Comparison of ENCODE assay signal across 9 cellular contexts in genomic region chr17:8997994-8998628, GRCh38. TPM values are rescaled to one million over a fixed set of nuclear protein-coding genes. Genes with fewer than 3 reads are reported as not detected.
A peak's percentile ranks its signal among the peaks of the same experiment; 100 is the strongest.
DNase-seq lines count a peak whose midpoint lies in the region; ATAC-seq, FAIRE-seq and TF ChIP-seq lines count a peak whose summit lies in the region.
"Had no signal": no experiment of that assay in that cellular context is flagged by ENCODE, and none has a peak within 500 bp of the region (broad histone marks: within the 10 kb centered on the region; RNA-seq: fewer than 3 reads in every experiment).

No MANE protein-coding gene starts in this region.

- FAIRE-seq in RCC 7860 (lab: Jason Lieb, UNC) = no peak

- no peak overlapping the region for H3K4me3 Mint-ChIP-seq in HFFc6

- no peak overlapping the region for H3K27ac ChIP-seq in psoas muscle

- peaks cover 1% of the 10 kb centered on the region for H3K27me3 Mint-ChIP-seq in HFFc6 (ENCODE audit: insufficient read depth)

- DNase-seq in DMS 273 (lab: John Stamatoyannopoulos, UW; ENCODE audit: unreplicated experiment) (peak; percentile 81), HFFc6 (peak; percentile 6), RCC 7860 (ENCODE audit: low spot score) (peak; percentile 25), fibroblast of villous mesenchyme (ENCODE audit: low read depth) (peak; percentile 44), psoas muscle (peak; percentile 44 to 64)
- peak; percentile 86 for DNase-seq in activated T-cell treated with anti-CD3 and anti-CD28 coated beads, Interleukin-2, amount 50 U/mL, for 48 hours

- no peaks in the 10 kb centered on the region for H3K9me3 ChIP-seq in psoas muscle

- no peak overlapping the region for H3K27ac Mint-ChIP-seq in HFFc6

- H3K27me3 ChIP-seq in psoas muscle (ENCODE audit: insufficient read depth in 3 of 3, low read length in 2 of 3) = peaks cover 0 to 28% (median 6%) of the 10 kb centered on the region in 3 donors

- H3K36me3 ChIP-seq in psoas muscle (ENCODE audit: insufficient read depth in 1 of 2, low read depth in 1 of 2) = no peaks in the 10 kb centered on the region

- ATAC-seq in psoas muscle (no peak), GM18870 (IDR thresholded peaks at IDR 0.05; ENCODE audit: unreplicated experiment) (no peak), HG03159 (IDR thresholded peaks at IDR 0.05; ENCODE audit: unreplicated experiment) (no peak)

- H3K9me3 Mint-ChIP-seq in HFFc6 = peaks cover 4% of the 10 kb centered on the region; the same call in 1 of the 2 replicates

- H3K4me3 ChIP-seq in fibroblast of villous mesenchyme (ENCODE audit: low read depth, low read length) (no peak overlapping the region), psoas muscle (no peak overlapping the region)

- no peaks in the 10 kb centered on the region for H3K36me3 Mint-ChIP-seq in HFFc6 (ENCODE audit: low read depth)

- intact Hi-C loops in psoas muscle (cut with DNase I) = no loop called here

- no peaks in the 10 kb centered on the region for H3K4me1 Mint-ChIP-seq in HFFc6 (ENCODE audit: low read depth)

- WGBS in psoas muscle, 3 donors = 10 to 19% (median 16%) methylated on average over 9 of the region's 9 CpGs

- H3K4me1 ChIP-seq in psoas muscle = no peaks in the 10 kb centered on the region

- TF ChIP-seq CTCF in HFFc6 (IDR thresholded peaks at IDR 0.05) (peak; percentile 88), fibroblast of villous mesenchyme (IDR thresholded peaks at IDR 0.05; ENCODE audit: insufficient read depth, low read depth, low read length) (peak; percentile 93), psoas muscle (IDR thresholded peaks at IDR 0.05) (peak; percentile 57)

RNA-seq across cellular contexts. Expression of gene NTN1, which starts 23.2 kb away (rescaled TPM):
- total RNA-seq in HFFc6 (2021; fragmentation: NEBNext Ultra II Directional; extraction: Animal tissue kit (Norgen Biotek cat#: 25700)) = not detected
- total RNA-seq in fibroblast of villous mesenchyme = under 0.01 TPM in 2 replicates
- 1 to 10 TPM in 3 of 4 donors, under 1 TPM in 1; 0.67 to 2.1 (median 1.2) TPM for total RNA-seq in psoas muscle
- polyA plus RNA-seq in psoas muscle = under 1 TPM; 0.38 to 0.85 (median 0.60) TPM
- total RNA-seq: T-helper 1 cell treated with Interleukin-12 subunit alpha and Interleukin-12 subunit beta and Interleukin-4 antibody, amounts not matched to agents 30 ng/mL and 1 ng/mL, for 36 hours had no signal

RNA-seq across cellular contexts. Expression of gene PIK3R5, which starts 32.6 kb away (rescaled TPM):
- total RNA-seq in HFFc6 (2021; fragmentation: NEBNext Ultra II Directional; extraction: Animal tissue kit (Norgen Biotek cat#: 25700)) = not detected
- total RNA-seq in fibroblast of villous mesenchyme = under 0.01 TPM in 1 of 2 replicates, not detected in the other
- 1 to 10 TPM; 1.1 to 2.9 (median 1.9) TPM for total RNA-seq in psoas muscle
- under 1 TPM; 0.20 to 0.51 (median 0.47) TPM for polyA plus RNA-seq in psoas muscle

Comparison
In these comparisons a context has a peak if more than half of its experiments do, and no peak if none do; other contexts are left out.
1. DNase-seq: peak in every context shown above with its lines; median percentile 86 in activated T-cell treated with anti-CD3 and anti-CD28 coated beads, Interleukin-2, amount 50 U/mL, for 48 hours; 81 in DMS 273; 54 in psoas muscle; 44 in fibroblast of villous mesenchyme; 25 in RCC 7860; 6 in HFFc6.